10 cellular contexts compared by ENCODE assay signal in the genomic region with DNA sequence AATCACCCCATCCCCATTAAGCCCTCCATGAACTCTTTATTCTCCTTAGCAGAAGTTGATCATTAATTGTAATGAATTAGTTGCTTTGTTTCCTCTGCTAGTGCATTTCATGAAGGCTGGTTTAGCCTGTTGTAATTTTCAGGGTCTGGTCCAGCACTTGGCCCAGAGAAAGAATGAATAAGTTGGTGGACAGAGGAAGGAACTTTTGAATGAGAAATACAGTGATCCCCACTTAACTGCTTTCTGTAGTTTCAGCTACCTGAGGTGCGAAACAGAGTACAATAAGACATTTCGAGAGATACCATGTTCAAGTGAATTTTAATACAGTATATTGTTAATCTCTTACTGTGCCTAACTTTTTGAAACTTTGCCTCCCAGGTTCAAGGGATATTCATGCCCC. TPM values are rescaled to one million over a fixed set of nuclear protein-coding genes. Genes with fewer than 3 reads are reported as not detected.
DNase-seq lines count a peak whose midpoint lies in the region; ATAC-seq, FAIRE-seq and TF ChIP-seq lines count a peak whose summit lies in the region.
"Had no signal": no experiment of that assay in that cellular context is flagged by ENCODE, and none has a peak within 500 bp of the region (broad histone marks: within the 10 kb centered on the region; RNA-seq: fewer than 3 reads in every experiment).

No MANE protein-coding gene starts in this region.

- peak overlapping the region; percentile 78 for H3K27ac ChIP-seq in keratinocyte (ENCODE audit: control insufficient read depth, insufficient read depth, low read length)
- H3K27ac ChIP-seq in thoracic aorta, result peak overlapping the region in 1 of 2 donors; percentile 89

- FAIRE-seq in keratinocyte (lab: Jason Lieb, UNC), result no peak
- FAIRE-seq in RCC 7860 (lab: Jason Lieb, UNC), result no peak
- FAIRE-seq in D721Med (lab: Jason Lieb, UNC), result no peak
- FAIRE-seq: endometrium had no signal

- no peaks in the 10 kb centered on the region for H3K9me3 Mint-ChIP-seq in activated T-cell treated with anti-CD3 and anti-CD28 coated beads, Interleukin-2, amount 50 U/mL, for 72 hours
- H3K9me3 Mint-ChIP-seq in activated T-helper 2 cell treated with anti-CD3 and anti-CD28 coated beads, Interferon-gamma antibody, Interleukin-2, Interleukin-4, amounts not matched to agents 10 μg/mL and 5 μg/mL and 100 μg/mL, durations not matched to agents 14 hours and 24 hours and 36 hours, result no peaks in the 10 kb centered on the region

- no peaks in the 10 kb centered on the region for H3K9me1 ChIP-seq in keratinocyte (ENCODE audit: control insufficient read depth, extremely low read depth, insufficient read depth, low read length)

- H3K36me3 ChIP-seq in keratinocyte (ENCODE audit: control insufficient read depth in 2 of 2, extremely low read depth in 1 of 2, insufficient read depth in 2 of 2, low read length in 2 of 2) (no peaks in the 10 kb centered on the region), thoracic aorta (no peaks in the 10 kb centered on the region)
- H3K36me3 ChIP-seq: right atrium auricular region had no signal

- peak overlapping the region; percentile 91 to 99 for H3K4me3 Mint-ChIP-seq in activated T-cell treated with anti-CD3 and anti-CD28 coated beads, Interleukin-2, amount 50 U/mL, for 72 hours
- peak overlapping the region; percentile 94 for H3K4me3 Mint-ChIP-seq in activated T-helper 2 cell treated with anti-CD3 and anti-CD28 coated beads, Interferon-gamma antibody, Interleukin-2, Interleukin-4, amounts not matched to agents 10 μg/mL and 5 μg/mL and 100 μg/mL, durations not matched to agents 14 hours and 24 hours and 36 hours (ENCODE audit: low read depth)

- H3K79me2 ChIP-seq in keratinocyte (ENCODE audit: control insufficient read depth, insufficient read depth, low read length), result peaks cover 49% of the 10 kb centered on the region

- H3K4me3 ChIP-seq in keratinocyte (ENCODE audit: control insufficient read depth in 2 of 3, extremely low read depth in 1 of 3, insufficient read depth in 2 of 3, low read depth in 1 of 3, low read length in 3 of 3), result peak overlapping the region; percentile 67 to 77 (median 70)
- peak overlapping the region; percentile 93 for H3K4me3 ChIP-seq in thoracic aorta

- no peaks in the 10 kb centered on the region for H3K27me3 ChIP-seq in keratinocyte (ENCODE audit: control insufficient read depth, extremely low read depth, insufficient read depth, low read length)
- H3K27me3 ChIP-seq in thoracic aorta (replicated peaks; ENCODE audit: insufficient read depth), result no peaks in the 10 kb centered on the region
- H3K27me3 ChIP-seq: right atrium auricular region had no signal

- no peak for ATAC-seq in activated T-cell treated with anti-CD3 and anti-CD28 coated beads, Interleukin-2, amount 50 U/mL, for 72 hours (replicated peaks in 1 of 2)
- ATAC-seq in thoracic aorta (ENCODE audit: insufficient number of reproducible peaks, low FRiP score, low read depth), result no peak

- peak overlapping the region; percentile 97 for H3K4me2 ChIP-seq in keratinocyte (ENCODE audit: control insufficient read depth, extremely low read depth, insufficient read depth, low read depth, low read length)

- H4K20me1 ChIP-seq in keratinocyte (ENCODE audit: control insufficient read depth, extremely low read depth, insufficient read depth, low read length), result no peaks in the 10 kb centered on the region

- H3K4me1 Mint-ChIP-seq in activated T-cell treated with anti-CD3 and anti-CD28 coated beads, Interleukin-2, amount 50 U/mL, for 72 hours (ENCODE audit: low read depth), result peaks cover 66% of the 10 kb centered on the region
- peaks cover 46% of the 10 kb centered on the region for H3K4me1 Mint-ChIP-seq in activated T-helper 2 cell treated with anti-CD3 and anti-CD28 coated beads, Interferon-gamma antibody, Interleukin-2, Interleukin-4, amounts not matched to agents 10 μg/mL and 5 μg/mL and 100 μg/mL, durations not matched to agents 14 hours and 24 hours and 36 hours (ENCODE audit: low read depth)

- H3K4me1 ChIP-seq in keratinocyte (ENCODE audit: control insufficient read depth, extremely low read depth, insufficient read depth, low read length), result peaks cover 21% of the 10 kb centered on the region
- peaks cover 16 to 25% of the 10 kb centered on the region in 2 donors for H3K4me1 ChIP-seq in thoracic aorta (ENCODE audit: control insufficient read depth in 1 of 2, low read depth in 2 of 2)

- intact Hi-C loops in activated T-helper 2 cell treated with anti-CD3 and anti-CD28 coated beads, Interferon-gamma antibody, Interleukin-2, Interleukin-4, amounts not matched to agents 10 μg/mL and 5 μg/mL and 100 μg/mL, durations not matched to agents 14 hours and 24 hours and 36 hours (cut with micrococcal nuclease), result loop anchor here (5.0 kb wide), 1 partner anchor 153 kb away; no protein-coding TSS in a partner anchor

- H2AFZ ChIP-seq in keratinocyte (ENCODE audit: control insufficient read depth, low read length), result peak overlapping the region; percentile 56

- no peaks in the 10 kb centered on the region for H3K27me3 Mint-ChIP-seq in activated T-cell treated with anti-CD3 and anti-CD28 coated beads, Interleukin-2, amount 50 U/mL, for 72 hours (ENCODE audit: low read depth)
- H3K27me3 Mint-ChIP-seq in activated T-helper 2 cell treated with anti-CD3 and anti-CD28 coated beads, Interferon-gamma antibody, Interleukin-2, Interleukin-4, amounts not matched to agents 10 μg/mL and 5 μg/mL and 100 μg/mL, durations not matched to agents 14 hours and 24 hours and 36 hours (ENCODE audit: low read depth), result no peaks in the 10 kb centered on the region

- dilution Hi-C loops in keratinocyte (cut with MboI; ENCODE audit: extremely low pct_ligation_motif_present, low sequenced_read_pairs), result no loop called here

- H3K9ac ChIP-seq in keratinocyte (ENCODE audit: control insufficient read depth, extremely low read depth, insufficient read depth, low read length), result peak overlapping the region; percentile 84

- H3K9me3 ChIP-seq in keratinocyte (ENCODE audit: control insufficient read depth, low read depth, low read length) (no peaks in the 10 kb centered on the region), thoracic aorta (no peaks in the 10 kb centered on the region)
- H3K9me3 ChIP-seq: right atrium auricular region had no signal

- peaks cover 2% of the 10 kb centered on the region in 2 donors for H3K36me3 Mint-ChIP-seq in activated T-cell treated with anti-CD3 and anti-CD28 coated beads, Interleukin-2, amount 50 U/mL, for 72 hours (ENCODE audit: insufficient read depth in 2 of 2)
- peaks cover 29% of the 10 kb centered on the region for H3K36me3 Mint-ChIP-seq in activated T-helper 2 cell treated with anti-CD3 and anti-CD28 coated beads, Interferon-gamma antibody, Interleukin-2, Interleukin-4, amounts not matched to agents 10 μg/mL and 5 μg/mL and 100 μg/mL, durations not matched to agents 14 hours and 24 hours and 36 hours (ENCODE audit: low read depth)

- DNase-seq in activated T-cell treated with anti-CD3 and anti-CD28 coated beads, Interleukin-2, amount 50 U/mL, for 72 hours, result no peak
- no peak for DNase-seq in activated T-cell treated with anti-CD3 and anti-CD28 coated beads for 4 hours
- DNase-seq in activated T-helper 2 cell treated with anti-CD3 and anti-CD28 coated beads, Interferon-gamma antibody, Interleukin-2, Interleukin-4, amounts not matched to agents 10 μg/mL and 5 μg/mL and 100 μg/mL, durations not matched to agents 14 hours and 24 hours and 36 hours (ENCODE audit: low spot score), result no peak
- no peak for DNase-seq in keratinocyte (ENCODE audit: low read depth, low spot score)
- no peak for DNase-seq in thoracic aorta (ENCODE audit: low spot score)
- DNase-seq in NCI-H2029 treated with DMSO at 0.1 percent for 48 hours (lab: John Stamatoyannopoulos, UW), result no peak
- DNase-seq in RCC 7860 (ENCODE audit: low spot score), result no peak
- no peak for DNase-seq in D721Med (ENCODE audit: insufficient read length, low spot score)

- TF ChIP-seq CTCF in keratinocyte (optimal IDR thresholded peaks at IDR 0.05 in 1 of 3, IDR thresholded peaks at IDR 0.05 in 1 of 3, conservative IDR thresholded peaks at IDR 0.05 in 1 of 3; ENCODE audit: extremely low read depth in 1 of 3, insufficient read depth in 2 of 3, low read length in 3 of 3) (no peak), thoracic aorta (IDR thresholded peaks at IDR 0.05) (no peak), D721Med (IDR thresholded peaks at IDR 0.05; ENCODE audit: insufficient read depth, missing control alignments) (no peak)

- H3K27ac Mint-ChIP-seq in activated T-cell treated with anti-CD3 and anti-CD28 coated beads, Interleukin-2, amount 50 U/mL, for 72 hours, result peak overlapping the region; percentile 99
- peak overlapping the region; percentile 86 for H3K27ac Mint-ChIP-seq in activated T-helper 2 cell treated with anti-CD3 and anti-CD28 coated beads, Interferon-gamma antibody, Interleukin-2, Interleukin-4, amounts not matched to agents 10 μg/mL and 5 μg/mL and 100 μg/mL, durations not matched to agents 14 hours and 24 hours and 36 hours

RNA-seq across cellular contexts. Expression of gene SOAT1, which starts 1.8 kb away (rescaled TPM):
- 10 to 100 TPM; 34.8 to 36.1 TPM for total RNA-seq in activated T-cell treated with anti-CD3 and anti-CD28 coated beads, Interleukin-2, amount 50 U/mL, for 72 hours
- total RNA-seq in activated T-helper 2 cell treated with anti-CD3 and anti-CD28 coated beads, Interferon-gamma antibody, Interleukin-2, Interleukin-4, amounts not matched to agents 10 μg/mL and 5 μg/mL and 100 μg/mL, durations not matched to agents 14 hours and 24 hours and 36 hours, result 39.2 and 40.3 TPM in 2 replicates
- polyA plus RNA-seq in keratinocyte, result 46.7 to 62.9 TPM (median 49.6 TPM) in 3 replicates
- 8.2 TPM for polyA plus RNA-seq in keratinocyte (2011; ENCODE audit: low read depth)
- polyA plus RNA-seq in keratinocyte (2011; cell fraction: cytosol; rRNA removed), result 14.7 and 41.8 TPM in 2 replicates
- 73.1 and 94.5 TPM in 2 replicates for polyA plus RNA-seq in keratinocyte (2011; cell fraction: nucleus; rRNA removed)
- polyA plus RNA-seq in keratinocyte (2012; ENCODE audit: low replicate concordance), result 12.5 and 33.5 TPM in 2 replicates
- 30.6 to 119 TPM (median 78.3 TPM) in 3 replicates for polyA minus RNA-seq in keratinocyte
- polyA minus RNA-seq in keratinocyte (2011; cell fraction: cytosol; rRNA and poly(A)+ RNA removed), result 17.8 TPM
- 43.9 and 109 TPM in 2 replicates for polyA minus RNA-seq in keratinocyte (2011; cell fraction: nucleus; rRNA and poly(A)+ RNA removed)
- total RNA-seq in thoracic aorta, result 10 to 100 TPM; 14.5 to 29.5 TPM
